In the genomic region with DNA sequence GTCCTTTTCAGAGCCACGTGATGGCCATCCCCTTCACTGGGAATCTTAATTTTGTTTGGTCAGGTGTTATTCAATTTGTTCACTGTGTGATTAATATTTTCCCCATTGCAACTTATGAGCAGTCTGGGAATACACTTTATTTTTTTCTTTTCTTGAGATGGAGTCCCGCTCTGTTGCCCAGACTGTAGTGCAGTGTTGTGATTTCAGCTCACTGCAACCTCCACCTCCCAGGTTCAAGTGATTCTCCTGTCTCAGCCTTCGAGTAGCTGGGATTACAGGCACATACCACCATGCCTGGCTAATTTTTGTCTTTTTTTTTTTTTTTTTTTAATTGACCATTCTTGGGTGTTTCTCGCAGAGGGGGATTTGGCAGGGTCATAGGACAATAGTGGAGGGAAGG, we compare ENCODE assay signal across 1 cellular context. TPM values are rescaled to one million over a fixed set of nuclear protein-coding genes. Genes with fewer than 3 reads are reported as not detected.
"Had no signal": no experiment of that assay in that cellular context is flagged by ENCODE, and none has a peak within 500 bp of the region (broad histone marks: within the 10 kb centered on the region; RNA-seq: fewer than 3 reads in every experiment).

No MANE protein-coding gene starts in this region.

RNA-seq across cellular contexts. Expression of gene ARHGAP9, which starts 26.9 kb away (rescaled TPM):
- total RNA-seq: renal cortical epithelial cell had no signal
